10 cellular contexts compared by ENCODE assay signal in the genomic region with DNA sequence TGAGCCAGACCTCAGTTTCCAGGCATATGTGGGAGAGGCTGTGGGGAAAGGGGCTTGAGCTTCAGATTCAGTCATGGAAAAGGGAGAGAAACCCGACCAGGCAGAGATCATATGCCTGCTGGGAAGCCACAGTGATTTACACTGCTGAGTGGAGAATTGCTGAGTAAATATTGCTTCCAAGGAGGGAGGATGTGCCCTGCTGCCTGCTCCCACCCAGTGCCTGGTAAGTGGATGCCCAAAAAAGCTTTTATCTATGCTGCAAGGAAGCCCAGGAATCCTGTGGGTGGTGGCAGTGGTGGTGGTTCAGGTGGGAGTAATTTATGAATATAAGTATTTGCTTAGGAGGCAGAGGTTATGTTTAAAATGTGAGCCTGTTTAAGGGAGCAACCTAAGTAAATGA. TPM values are rescaled to one million over a fixed set of nuclear protein-coding genes. Genes with fewer than 3 reads are reported as not detected.
DNase-seq lines count a peak whose midpoint lies in the region; ATAC-seq and TF ChIP-seq lines count a peak whose summit lies in the region.
"Had no signal": no experiment of that assay in that cellular context is flagged by ENCODE, and none has a peak within 500 bp of the region (broad histone marks: within the 10 kb centered on the region; RNA-seq: fewer than 3 reads in every experiment).

No MANE protein-coding gene starts in this region.

- 59 to 79% (median 67%) methylated on average over 1 of the region's 1 CpG for WGBS in psoas muscle, 3 donors

- DNase-seq in DMS53 treated with DMSO at 0.1 percent for 48 hours (lab: John Stamatoyannopoulos, UW; ENCODE audit: unreplicated experiment) (peak; percentile 34), NCI-H2227 treated with DMSO at 0.1 percent for 48 hours (lab: John Stamatoyannopoulos, UW) (peak; percentile 4), epithelial cell of prostate (ENCODE audit: low read depth, low spot score) (no peak), psoas muscle (no peak), Peyer's patch (no peak)
- no peak for DNase-seq in effector CD4-positive, alpha-beta T cell
- DNase-seq: activated T-cell treated with anti-CD3 and anti-CD28 coated beads, Interleukin-2, amount 50 U/mL, for 1 hour; CD8-positive, alpha-beta T cell had no signal

- ATAC-seq in psoas muscle = no peak
- no peak for ATAC-seq in HG03432 (IDR thresholded peaks at IDR 0.05; ENCODE audit: unreplicated experiment)
- no peak for ATAC-seq in GM21717 (IDR thresholded peaks at IDR 0.05; ENCODE audit: unreplicated experiment)
- ATAC-seq: CD8-positive, alpha-beta T cell had no signal

- H3K36me3 ChIP-seq in psoas muscle (ENCODE audit: insufficient read depth in 1 of 2, low read depth in 1 of 2) (no peaks in the 10 kb centered on the region), Peyer's patch (no peaks in the 10 kb centered on the region)

- H3K27me3 ChIP-seq in psoas muscle (ENCODE audit: insufficient read depth in 3 of 3, low read length in 2 of 3) (no peaks in the 10 kb centered on the region), Peyer's patch (no peaks in the 10 kb centered on the region)

- no peak for TF ChIP-seq POLR2A in Peyer's patch (IDR thresholded peaks at IDR 0.05)

- intact Hi-C loops in psoas muscle (cut with DNase I) = loop anchor here in 1 of 2 donors (10.0 kb wide), 1 partner anchor 277 kb away; no protein-coding TSS in a partner anchor

- peak overlapping the region; percentile 94 for H3K27ac ChIP-seq in epithelial cell of prostate
- H3K27ac ChIP-seq in psoas muscle = peak overlapping the region; percentile 47
- H3K27ac ChIP-seq in Peyer's patch = peak overlapping the region in 2 of 4 donors; percentile 27 to 63

- H3K4me3 ChIP-seq in psoas muscle (no peak overlapping the region), Peyer's patch (no peak overlapping the region)

- H3K4me1 ChIP-seq in psoas muscle (peaks cover 4% of the 10 kb centered on the region), Peyer's patch (peaks cover 0 to 19% (median 0%) of the 10 kb centered on the region in 4 donors)

- H3K9me3 ChIP-seq in psoas muscle (no peaks in the 10 kb centered on the region), Peyer's patch (no peaks in the 10 kb centered on the region)

- TF ChIP-seq CTCF in psoas muscle (IDR thresholded peaks at IDR 0.05) = no peak
- TF ChIP-seq CTCF in Peyer's patch (IDR thresholded peaks at IDR 0.05) = no peak

RNA-seq across cellular contexts. Expression of a gene that starts 39.5 kb away (rescaled TPM):
- total RNA-seq in psoas muscle = 10 to 100 TPM; 14.4 to 21.1 (median 18.3) TPM
- polyA plus RNA-seq in psoas muscle = 10 to 100 TPM; 22.5 to 26.7 (median 22.6) TPM
- total RNA-seq in Peyer's patch = 10 to 100 TPM in 3 of 4 donors, 1 to 10 TPM in 1; 9.5 to 20.6 (median 17.1) TPM

Comparison
In these comparisons a context has a peak if more than half of its experiments do, and no peak if none do; other contexts are left out.
1. DNase-seq: peak in DMS53 treated with DMSO at 0.1 percent for 48 hours (single experiment) and NCI-H2227 treated with DMSO at 0.1 percent for 48 hours (single experiment); none in epithelial cell of prostate (single experiment), psoas muscle (0 of 2), Peyer's patch (0 of 3) and effector CD4-positive, alpha-beta T cell (single experiment).